In the genomic region with DNA sequence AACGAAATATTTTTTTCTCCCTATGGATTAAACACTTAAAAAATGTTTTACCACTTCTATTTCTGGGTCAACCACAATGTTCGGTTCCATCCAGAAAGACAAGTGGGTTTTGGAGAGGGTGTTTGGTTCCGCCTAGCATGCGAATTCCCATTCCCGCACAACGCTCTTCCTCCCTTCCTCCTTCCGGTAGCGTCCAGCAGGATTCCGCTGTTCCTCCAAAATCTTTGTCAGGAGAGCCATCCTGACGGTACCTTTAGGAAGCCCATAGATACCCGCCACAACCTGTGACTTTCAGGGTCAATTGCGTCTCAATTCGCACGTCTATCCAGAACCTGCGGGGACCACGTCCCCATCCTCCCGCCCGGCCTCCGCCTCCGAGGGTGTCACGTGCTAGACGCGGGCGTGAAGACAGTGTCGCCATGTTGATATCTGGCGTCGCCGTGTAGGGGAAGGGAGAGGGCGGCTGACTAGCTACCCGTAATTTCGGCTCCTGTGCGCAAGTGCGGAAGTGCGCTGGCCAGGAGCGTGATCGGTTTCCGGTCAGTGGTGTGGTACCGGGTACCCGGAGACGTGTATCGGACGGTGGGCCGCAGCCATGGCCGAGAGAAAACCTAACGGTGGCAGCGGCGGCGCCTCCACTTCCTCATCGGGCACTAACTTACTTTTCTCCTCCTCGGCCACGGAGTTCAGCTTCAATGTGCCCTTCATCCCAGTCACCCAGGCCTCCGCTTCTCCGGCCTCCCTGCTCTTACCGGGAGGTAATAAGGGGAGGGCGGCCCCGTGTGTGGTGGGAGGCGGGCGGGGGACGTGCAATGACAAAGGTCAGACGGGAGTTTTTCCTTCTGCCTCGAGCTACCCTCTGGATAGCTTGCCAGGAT, we compare ENCODE assay signal across 1 cellular context.
TF ChIP-seq lines count a peak whose summit lies in the region.

A gene (plus strand): TSS at position 543 of the 878 bp plus-strand sequence. CDS start 53 bp downstream, at position 596.

TF ChIP-seq in HEK293, 187 proteins besides CTCF, POLR2A, EP300 and RAD21 (continued from another document and continues in another):
- TF ChIP-seq, protein P1, sequence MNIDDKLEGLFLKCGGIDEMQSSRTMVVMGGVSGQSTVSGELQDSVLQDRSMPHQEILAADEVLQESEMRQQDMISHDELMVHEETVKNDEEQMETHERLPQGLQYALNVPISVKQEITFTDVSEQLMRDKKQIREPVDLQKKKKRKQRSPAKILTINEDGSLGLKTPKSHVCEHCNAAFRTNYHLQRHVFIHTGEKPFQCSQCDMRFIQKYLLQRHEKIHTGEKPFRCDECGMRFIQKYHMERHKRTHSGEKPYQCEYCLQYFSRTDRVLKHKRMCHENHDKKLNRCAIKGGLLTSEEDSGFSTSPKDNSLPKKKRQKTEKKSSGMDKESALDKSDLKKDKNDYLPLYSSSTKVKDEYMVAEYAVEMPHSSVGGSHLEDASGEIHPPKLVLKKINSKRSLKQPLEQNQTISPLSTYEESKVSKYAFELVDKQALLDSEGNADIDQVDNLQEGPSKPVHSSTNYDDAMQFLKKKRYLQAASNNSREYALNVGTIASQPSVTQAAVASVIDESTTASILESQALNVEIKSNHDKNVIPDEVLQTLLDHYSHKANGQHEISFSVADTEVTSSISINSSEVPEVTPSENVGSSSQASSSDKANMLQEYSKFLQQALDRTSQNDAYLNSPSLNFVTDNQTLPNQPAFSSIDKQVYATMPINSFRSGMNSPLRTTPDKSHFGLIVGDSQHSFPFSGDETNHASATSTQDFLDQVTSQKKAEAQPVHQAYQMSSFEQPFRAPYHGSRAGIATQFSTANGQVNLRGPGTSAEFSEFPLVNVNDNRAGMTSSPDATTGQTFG (tag by site-specific recombination; IDR thresholded peaks at IDR 0.05; ENCODE audit: borderline replicate concordance), result no peak
- TF ChIP-seq, protein P2, sequence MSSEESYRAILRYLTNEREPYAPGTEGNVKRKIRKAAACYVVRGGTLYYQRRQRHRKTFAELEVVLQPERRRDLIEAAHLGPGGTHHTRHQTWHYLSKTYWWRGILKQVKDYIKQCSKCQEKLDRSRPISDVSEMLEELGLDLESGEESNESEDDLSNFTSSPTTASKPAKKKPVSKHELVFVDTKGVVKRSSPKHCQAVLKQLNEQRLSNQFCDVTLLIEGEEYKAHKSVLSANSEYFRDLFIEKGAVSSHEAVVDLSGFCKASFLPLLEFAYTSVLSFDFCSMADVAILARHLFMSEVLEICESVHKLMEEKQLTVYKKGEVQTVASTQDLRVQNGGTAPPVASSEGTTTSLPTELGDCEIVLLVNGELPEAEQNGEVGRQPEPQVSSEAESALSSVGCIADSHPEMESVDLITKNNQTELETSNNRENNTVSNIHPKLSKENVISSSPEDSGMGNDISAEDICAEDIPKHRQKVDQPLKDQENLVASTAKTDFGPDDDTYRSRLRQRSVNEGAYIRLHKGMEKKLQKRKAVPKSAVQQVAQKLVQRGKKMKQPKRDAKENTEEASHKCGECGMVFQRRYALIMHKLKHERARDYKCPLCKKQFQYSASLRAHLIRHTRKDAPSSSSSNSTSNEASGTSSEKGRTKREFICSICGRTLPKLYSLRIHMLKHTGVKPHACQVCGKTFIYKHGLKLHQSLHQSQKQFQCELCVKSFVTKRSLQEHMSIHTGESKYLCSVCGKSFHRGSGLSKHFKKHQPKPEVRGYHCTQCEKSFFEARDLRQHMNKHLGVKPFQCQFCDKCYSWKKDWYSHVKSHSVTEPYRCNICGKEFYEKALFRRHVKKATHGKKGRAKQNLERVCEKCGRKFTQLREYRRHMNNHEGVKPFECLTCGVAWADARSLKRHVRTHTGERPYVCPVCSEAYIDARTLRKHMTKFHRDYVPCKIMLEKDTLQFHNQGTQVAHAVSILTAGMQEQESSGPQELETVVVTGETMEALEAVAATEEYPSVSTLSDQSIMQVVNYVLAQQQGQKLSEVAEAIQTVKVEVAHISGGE (tag by site-specific recombination; conservative IDR thresholded peaks at IDR 0.05; ENCODE audit: low read depth), result peak; percentile 94
- TF ChIP-seq ZBTB17 (tag by site-specific recombination; IDR thresholded peaks at IDR 0.05), result peak; percentile 96
- TF ChIP-seq ZNF426 (tag by site-specific recombination; IDR thresholded peaks at IDR 0.05), result no peak
- no peak for TF ChIP-seq ZNF138 (tag by site-specific recombination; IDR thresholded peaks at IDR 0.05; ENCODE audit: borderline replicate concordance)
- TF ChIP-seq, protein P3, sequence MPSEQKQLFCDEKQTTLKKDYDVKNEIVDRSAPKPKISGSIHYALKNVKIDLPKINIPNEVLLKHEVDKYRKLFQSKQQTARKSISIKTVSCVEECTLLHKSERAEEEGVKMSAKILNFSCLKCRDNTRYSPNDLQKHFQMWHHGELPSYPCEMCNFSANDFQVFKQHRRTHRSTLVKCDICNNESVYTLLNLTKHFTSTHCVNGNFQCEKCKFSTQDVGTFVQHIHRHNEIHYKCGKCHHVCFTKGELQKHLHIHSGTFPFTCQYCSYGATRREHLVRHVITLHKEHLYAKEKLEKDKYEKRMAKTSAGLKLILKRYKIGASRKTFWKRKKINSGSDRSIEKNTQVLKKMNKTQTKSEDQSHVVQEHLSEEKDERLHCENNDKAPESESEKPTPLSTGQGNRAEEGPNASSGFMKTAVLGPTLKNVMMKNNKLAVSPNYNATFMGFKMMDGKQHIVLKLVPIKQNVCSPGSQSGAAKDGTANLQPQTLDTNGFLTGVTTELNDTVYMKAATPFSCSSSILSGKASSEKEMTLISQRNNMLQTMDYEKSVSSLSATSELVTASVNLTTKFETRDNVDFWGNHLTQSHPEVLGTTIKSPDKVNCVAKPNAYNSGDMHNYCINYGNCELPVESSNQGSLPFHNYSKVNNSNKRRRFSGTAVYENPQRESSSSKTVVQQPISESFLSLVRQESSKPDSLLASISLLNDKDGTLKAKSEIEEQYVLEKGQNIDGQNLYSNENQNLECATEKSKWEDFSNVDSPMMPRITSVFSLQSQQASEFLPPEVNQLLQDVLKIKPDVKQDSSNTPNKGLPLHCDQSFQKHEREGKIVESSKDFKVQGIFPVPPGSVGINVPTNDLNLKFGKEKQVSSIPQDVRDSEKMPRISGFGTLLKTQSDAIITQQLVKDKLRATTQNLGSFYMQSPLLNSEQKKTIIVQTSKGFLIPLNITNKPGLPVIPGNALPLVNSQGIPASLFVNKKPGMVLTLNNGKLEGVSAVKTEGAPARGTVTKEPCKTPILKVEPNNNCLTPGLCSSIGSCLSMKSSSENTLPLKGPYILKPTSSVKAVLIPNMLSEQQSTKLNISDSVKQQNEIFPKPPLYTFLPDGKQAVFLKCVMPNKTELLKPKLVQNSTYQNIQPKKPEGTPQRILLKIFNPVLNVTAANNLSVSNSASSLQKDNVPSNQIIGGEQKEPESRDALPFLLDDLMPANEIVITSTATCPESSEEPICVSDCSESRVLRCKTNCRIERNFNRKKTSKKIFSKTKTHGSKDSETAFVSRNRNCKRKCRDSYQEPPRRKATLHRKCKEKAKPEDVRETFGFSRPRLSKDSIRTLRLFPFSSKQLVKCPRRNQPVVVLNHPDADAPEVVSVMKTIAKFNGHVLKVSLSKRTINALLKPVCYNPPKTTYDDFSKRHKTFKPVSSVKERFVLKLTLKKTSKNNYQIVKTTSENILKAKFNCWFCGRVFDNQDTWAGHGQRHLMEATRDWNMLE (tag by site-specific recombination; conservative IDR thresholded peaks at IDR 0.05; ENCODE audit: low read depth), result peak; percentile 75
- TF ChIP-seq ZNF501 (tag by site-specific recombination; IDR thresholded peaks at IDR 0.05), result peak; percentile 96
- no peak for TF ChIP-seq ZNF626 (tag by site-specific recombination; IDR thresholded peaks at IDR 0.05)
- 0 out of 2 replicates have a peak, but pooled peaks have one; percentile 47 for TF ChIP-seq KLF10 (tag by site-specific recombination; IDR thresholded peaks at IDR 0.05)
- no peak for TF ChIP-seq ZNF221 (tag by site-specific recombination; IDR thresholded peaks at IDR 0.05; ENCODE audit: borderline replicate concordance)
- TF ChIP-seq ZNF433 (tag by site-specific recombination; IDR thresholded peaks at IDR 0.05; ENCODE audit: low read depth), result no peak
- TF ChIP-seq ZNF610 (tag by site-specific recombination; IDR thresholded peaks at IDR 0.05; ENCODE audit: borderline replicate concordance), result peak; percentile 79; the same call in 1 of the 2 replicates
- TF ChIP-seq ZNF23 (tag by site-specific recombination; IDR thresholded peaks at IDR 0.05; ENCODE audit: borderline replicate concordance), result no peak
- TF ChIP-seq, protein P4, sequence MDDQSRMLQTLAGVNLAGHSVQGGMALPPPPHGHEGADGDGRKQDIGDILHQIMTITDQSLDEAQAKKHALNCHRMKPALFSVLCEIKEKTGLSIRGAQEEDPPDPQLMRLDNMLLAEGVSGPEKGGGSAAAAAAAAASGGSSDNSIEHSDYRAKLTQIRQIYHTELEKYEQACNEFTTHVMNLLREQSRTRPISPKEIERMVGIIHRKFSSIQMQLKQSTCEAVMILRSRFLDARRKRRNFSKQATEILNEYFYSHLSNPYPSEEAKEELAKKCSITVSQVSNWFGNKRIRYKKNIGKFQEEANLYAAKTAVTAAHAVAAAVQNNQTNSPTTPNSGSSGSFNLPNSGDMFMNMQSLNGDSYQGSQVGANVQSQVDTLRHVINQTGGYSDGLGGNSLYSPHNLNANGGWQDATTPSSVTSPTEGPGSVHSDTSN (CRISPR knock-in tag; IDR thresholded peaks at IDR 0.05), result peak; percentile 88; the same call in 1 of the 2 replicates
- 0 out of 2 replicates have a peak, but pooled peaks have one; percentile 36 for TF ChIP-seq ZNF792 (tag by site-specific recombination; IDR thresholded peaks at IDR 0.05)
- TF ChIP-seq, protein P5, sequence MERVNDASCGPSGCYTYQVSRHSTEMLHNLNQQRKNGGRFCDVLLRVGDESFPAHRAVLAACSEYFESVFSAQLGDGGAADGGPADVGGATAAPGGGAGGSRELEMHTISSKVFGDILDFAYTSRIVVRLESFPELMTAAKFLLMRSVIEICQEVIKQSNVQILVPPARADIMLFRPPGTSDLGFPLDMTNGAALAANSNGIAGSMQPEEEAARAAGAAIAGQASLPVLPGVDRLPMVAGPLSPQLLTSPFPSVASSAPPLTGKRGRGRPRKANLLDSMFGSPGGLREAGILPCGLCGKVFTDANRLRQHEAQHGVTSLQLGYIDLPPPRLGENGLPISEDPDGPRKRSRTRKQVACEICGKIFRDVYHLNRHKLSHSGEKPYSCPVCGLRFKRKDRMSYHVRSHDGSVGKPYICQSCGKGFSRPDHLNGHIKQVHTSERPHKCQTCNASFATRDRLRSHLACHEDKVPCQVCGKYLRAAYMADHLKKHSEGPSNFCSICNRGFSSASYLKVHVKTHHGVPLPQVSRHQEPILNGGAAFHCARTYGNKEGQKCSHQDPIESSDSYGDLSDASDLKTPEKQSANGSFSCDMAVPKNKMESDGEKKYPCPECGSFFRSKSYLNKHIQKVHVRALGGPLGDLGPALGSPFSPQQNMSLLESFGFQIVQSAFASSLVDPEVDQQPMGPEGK (tag by site-specific recombination; IDR thresholded peaks at IDR 0.05), result peak; percentile 68
- TF ChIP-seq ZNF560 (tag by site-specific recombination; IDR thresholded peaks at IDR 0.05; ENCODE audit: borderline replicate concordance), result no peak
- TF ChIP-seq, protein P6, sequence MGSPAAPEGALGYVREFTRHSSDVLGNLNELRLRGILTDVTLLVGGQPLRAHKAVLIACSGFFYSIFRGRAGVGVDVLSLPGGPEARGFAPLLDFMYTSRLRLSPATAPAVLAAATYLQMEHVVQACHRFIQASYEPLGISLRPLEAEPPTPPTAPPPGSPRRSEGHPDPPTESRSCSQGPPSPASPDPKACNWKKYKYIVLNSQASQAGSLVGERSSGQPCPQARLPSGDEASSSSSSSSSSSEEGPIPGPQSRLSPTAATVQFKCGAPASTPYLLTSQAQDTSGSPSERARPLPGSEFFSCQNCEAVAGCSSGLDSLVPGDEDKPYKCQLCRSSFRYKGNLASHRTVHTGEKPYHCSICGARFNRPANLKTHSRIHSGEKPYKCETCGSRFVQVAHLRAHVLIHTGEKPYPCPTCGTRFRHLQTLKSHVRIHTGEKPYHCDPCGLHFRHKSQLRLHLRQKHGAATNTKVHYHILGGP (tag by site-specific recombination; IDR thresholded peaks at IDR 0.05), result no peak
- peak; percentile 70; the same call in 1 of the 2 replicates for TF ChIP-seq ZNF24 (tag by site-specific recombination; IDR thresholded peaks at IDR 0.05)
- peak; percentile 74 for TF ChIP-seq ZNF324 (tag by site-specific recombination; IDR thresholded peaks at IDR 0.05)
- TF ChIP-seq ZNF140 (tag by site-specific recombination; IDR thresholded peaks at IDR 0.05), result no peak
- TF ChIP-seq ZNF274 (IDR thresholded peaks at IDR 0.05; ENCODE audit: low read length), result no peak
- no peak for TF ChIP-seq ZNF274 (tag by site-specific recombination; IDR thresholded peaks at IDR 0.05; ENCODE audit: borderline replicate concordance)
- TF ChIP-seq ZNF404 (tag by site-specific recombination; IDR thresholded peaks at IDR 0.05), result no peak
- TF ChIP-seq ZNF292 (tag by site-specific recombination; IDR thresholded peaks at IDR 0.05; ENCODE audit: borderline replicate concordance, low read depth), result no peak
- TF ChIP-seq ZNF670 (tag by site-specific recombination; IDR thresholded peaks at IDR 0.05; ENCODE audit: low read depth), result no peak
- TF ChIP-seq, protein P7, sequence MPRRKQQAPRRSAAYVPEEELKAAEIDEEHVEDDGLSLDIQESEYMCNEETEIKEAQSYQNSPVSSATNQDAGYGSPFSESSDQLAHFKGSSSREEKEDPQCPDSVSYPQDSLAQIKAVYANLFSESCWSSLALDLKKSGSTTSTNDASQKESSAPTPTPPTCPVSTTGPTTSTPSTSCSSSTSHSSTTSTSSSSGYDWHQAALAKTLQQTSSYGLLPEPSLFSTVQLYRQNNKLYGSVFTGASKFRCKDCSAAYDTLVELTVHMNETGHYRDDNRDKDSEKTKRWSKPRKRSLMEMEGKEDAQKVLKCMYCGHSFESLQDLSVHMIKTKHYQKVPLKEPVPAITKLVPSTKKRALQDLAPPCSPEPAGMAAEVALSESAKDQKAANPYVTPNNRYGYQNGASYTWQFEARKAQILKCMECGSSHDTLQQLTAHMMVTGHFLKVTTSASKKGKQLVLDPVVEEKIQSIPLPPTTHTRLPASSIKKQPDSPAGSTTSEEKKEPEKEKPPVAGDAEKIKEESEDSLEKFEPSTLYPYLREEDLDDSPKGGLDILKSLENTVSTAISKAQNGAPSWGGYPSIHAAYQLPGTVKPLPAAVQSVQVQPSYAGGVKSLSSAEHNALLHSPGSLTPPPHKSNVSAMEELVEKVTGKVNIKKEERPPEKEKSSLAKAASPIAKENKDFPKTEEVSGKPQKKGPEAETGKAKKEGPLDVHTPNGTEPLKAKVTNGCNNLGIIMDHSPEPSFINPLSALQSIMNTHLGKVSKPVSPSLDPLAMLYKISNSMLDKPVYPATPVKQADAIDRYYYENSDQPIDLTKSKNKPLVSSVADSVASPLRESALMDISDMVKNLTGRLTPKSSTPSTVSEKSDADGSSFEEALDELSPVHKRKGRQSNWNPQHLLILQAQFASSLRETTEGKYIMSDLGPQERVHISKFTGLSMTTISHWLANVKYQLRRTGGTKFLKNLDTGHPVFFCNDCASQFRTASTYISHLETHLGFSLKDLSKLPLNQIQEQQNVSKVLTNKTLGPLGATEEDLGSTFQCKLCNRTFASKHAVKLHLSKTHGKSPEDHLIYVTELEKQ (tag by site-specific recombination; IDR thresholded peaks at IDR 0.05; ENCODE audit: borderline replicate concordance), result no peak
- TF ChIP-seq REPIN1 (tag by site-specific recombination; IDR thresholded peaks at IDR 0.05; ENCODE audit: low read depth), result no peak
- TF ChIP-seq BCL11B (tag by site-specific recombination; IDR thresholded peaks at IDR 0.05; ENCODE audit: low read depth), result peak; percentile 94
- TF ChIP-seq GLI2 (tag by site-specific recombination; IDR thresholded peaks at IDR 0.05; ENCODE audit: borderline replicate concordance, low read depth), result no peak
- peak; percentile 90 for TF ChIP-seq ZXDB (tag by site-specific recombination; IDR thresholded peaks at IDR 0.05)
